2 cellular contexts compared by ENCODE assay signal in the genomic region with DNA sequence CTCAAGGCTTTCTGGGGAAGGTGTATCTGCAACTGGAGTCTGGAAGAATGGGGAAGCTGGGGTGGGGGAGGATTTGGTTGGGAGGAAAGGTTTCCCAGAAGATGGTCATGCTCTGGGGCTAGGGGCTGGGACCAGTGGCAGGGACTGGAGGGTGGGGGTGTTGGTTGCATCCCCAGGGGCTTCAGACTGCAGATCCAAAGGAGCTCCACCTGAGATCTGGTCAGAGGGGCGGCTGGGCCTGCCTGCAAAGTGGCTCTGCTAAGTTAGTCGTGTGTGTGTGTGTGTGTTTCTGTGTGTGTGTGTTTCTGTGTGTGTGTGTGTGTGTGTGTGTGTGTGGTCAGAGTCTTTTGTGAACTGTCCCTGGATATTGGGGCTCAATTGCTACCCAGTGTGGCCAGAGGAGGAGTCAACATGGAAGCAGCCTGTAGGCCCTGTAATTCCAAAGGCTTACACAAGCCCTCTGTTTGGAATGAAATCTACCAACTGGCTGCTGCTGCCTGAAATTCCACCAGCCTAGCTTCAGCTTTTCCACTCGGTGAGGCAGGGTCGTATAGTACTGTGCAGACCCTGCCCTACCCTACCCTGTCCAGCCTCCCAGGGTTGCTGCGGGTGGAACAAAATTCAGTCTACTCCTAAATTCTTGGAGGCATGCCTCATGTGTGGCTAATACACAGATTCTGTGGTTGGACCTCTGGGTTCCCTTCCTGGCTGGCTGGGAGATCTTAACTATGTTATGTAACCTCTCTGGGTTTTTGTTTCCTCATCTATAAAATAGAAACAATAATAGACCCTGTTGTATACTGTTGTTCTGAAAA.
TF ChIP-seq lines count a peak whose summit lies in the region.

No MANE protein-coding gene starts in this region.

TF ChIP-seq in SK-N-SH treated with all-trans-retinoic acid at 6 μM for 48 hours, 23 proteins besides CTCF, POLR2A, EP300 and RAD21:
- no peak for TF ChIP-seq ZNF8 (CRISPR knock-in tag; IDR thresholded peaks at IDR 0.05)
- TF ChIP-seq RARB (CRISPR knock-in tag; IDR thresholded peaks at IDR 0.05) = no peak
- TF ChIP-seq BACH2 (CRISPR knock-in tag; IDR thresholded peaks at IDR 0.05; ENCODE audit: borderline replicate concordance) = no peak
- TF ChIP-seq POU6F1 (CRISPR knock-in tag; IDR thresholded peaks at IDR 0.05; ENCODE audit: borderline replicate concordance, low read depth) = no peak
- TF ChIP-seq ZNF70 (CRISPR knock-in tag; IDR thresholded peaks at IDR 0.05) = no peak
- no peak for TF ChIP-seq SNAI2 (CRISPR knock-in tag; IDR thresholded peaks at IDR 0.05)
- TF ChIP-seq ZC3H10 (CRISPR knock-in tag; IDR thresholded peaks at IDR 0.05) = no peak
- TF ChIP-seq ESRRG (CRISPR knock-in tag; IDR thresholded peaks at IDR 0.05) = no peak
- TF ChIP-seq CSRNP3 (CRISPR knock-in tag; IDR thresholded peaks at IDR 0.05) = no peak
- TF ChIP-seq, protein P1, sequence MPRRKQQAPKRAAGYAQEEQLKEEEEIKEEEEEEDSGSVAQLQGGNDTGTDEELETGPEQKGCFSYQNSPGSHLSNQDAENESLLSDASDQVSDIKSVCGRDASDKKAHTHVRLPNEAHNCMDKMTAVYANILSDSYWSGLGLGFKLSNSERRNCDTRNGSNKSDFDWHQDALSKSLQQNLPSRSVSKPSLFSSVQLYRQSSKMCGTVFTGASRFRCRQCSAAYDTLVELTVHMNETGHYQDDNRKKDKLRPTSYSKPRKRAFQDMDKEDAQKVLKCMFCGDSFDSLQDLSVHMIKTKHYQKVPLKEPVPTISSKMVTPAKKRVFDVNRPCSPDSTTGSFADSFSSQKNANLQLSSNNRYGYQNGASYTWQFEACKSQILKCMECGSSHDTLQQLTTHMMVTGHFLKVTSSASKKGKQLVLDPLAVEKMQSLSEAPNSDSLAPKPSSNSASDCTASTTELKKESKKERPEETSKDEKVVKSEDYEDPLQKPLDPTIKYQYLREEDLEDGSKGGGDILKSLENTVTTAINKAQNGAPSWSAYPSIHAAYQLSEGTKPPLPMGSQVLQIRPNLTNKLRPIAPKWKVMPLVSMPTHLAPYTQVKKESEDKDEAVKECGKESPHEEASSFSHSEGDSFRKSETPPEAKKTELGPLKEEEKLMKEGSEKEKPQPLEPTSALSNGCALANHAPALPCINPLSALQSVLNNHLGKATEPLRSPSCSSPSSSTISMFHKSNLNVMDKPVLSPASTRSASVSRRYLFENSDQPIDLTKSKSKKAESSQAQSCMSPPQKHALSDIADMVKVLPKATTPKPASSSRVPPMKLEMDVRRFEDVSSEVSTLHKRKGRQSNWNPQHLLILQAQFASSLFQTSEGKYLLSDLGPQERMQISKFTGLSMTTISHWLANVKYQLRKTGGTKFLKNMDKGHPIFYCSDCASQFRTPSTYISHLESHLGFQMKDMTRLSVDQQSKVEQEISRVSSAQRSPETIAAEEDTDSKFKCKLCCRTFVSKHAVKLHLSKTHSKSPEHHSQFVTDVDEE (CRISPR knock-in tag; IDR thresholded peaks at IDR 0.05) = no peak
- TF ChIP-seq OSR1 (CRISPR knock-in tag; IDR thresholded peaks at IDR 0.05) = no peak

TF ChIP-seq in SK-N-SH, 30 proteins besides CTCF, POLR2A, EP300 and RAD21:
- TF ChIP-seq FOXM1 (IDR thresholded peaks at IDR 0.05; ENCODE audit: low read depth) (no peak), RFX5 (IDR thresholded peaks at IDR 0.05; ENCODE audit: low read length) (no peak), POLR2AphosphoS5 (IDR thresholded peaks at IDR 0.05; ENCODE audit: low read depth, low read length) (no peak), MEF2A (IDR thresholded peaks at IDR 0.05; ENCODE audit: borderline replicate concordance, low read depth) (no peak), JUND (IDR thresholded peaks at IDR 0.05) (no peak), NFIC (IDR thresholded peaks at IDR 0.05; ENCODE audit: borderline replicate concordance) (no peak), IRF3 (IDR thresholded peaks at IDR 0.05; ENCODE audit: low read depth, low read length) (no peak), YY1 (IDR thresholded peaks at IDR 0.05; ENCODE audit: low read depth) (no peak), EZH2phosphoT487 (IDR thresholded peaks at IDR 0.05; ENCODE audit: borderline replicate concordance, low read depth) (no peak), MAX (IDR thresholded peaks at IDR 0.05; ENCODE audit: low read depth) (no peak), TCF12 (IDR thresholded peaks at IDR 0.05) (no peak), SMC3 (IDR thresholded peaks at IDR 0.05; ENCODE audit: low read depth, low read length) (no peak), TEAD4 (IDR thresholded peaks at IDR 0.05; ENCODE audit: borderline replicate concordance, insufficient read depth) (no peak), FOXJ3 (CRISPR knock-in tag; IDR thresholded peaks at IDR 0.05) (no peak), CHD2 (IDR thresholded peaks at IDR 0.05; ENCODE audit: low read length, partially characterized antibody) (no peak), RCOR1 (IDR thresholded peaks at IDR 0.05; ENCODE audit: low read length) (no peak)
- TF ChIP-seq, protein P2, sequence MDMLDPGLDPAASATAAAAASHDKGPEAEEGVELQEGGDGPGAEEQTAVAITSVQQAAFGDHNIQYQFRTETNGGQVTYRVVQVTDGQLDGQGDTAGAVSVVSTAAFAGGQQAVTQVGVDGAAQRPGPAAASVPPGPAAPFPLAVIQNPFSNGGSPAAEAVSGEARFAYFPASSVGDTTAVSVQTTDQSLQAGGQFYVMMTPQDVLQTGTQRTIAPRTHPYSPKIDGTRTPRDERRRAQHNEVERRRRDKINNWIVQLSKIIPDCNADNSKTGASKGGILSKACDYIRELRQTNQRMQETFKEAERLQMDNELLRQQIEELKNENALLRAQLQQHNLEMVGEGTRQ (IDR thresholded peaks at IDR 0.05; ENCODE audit: borderline replicate concordance, low read depth, low read length) = no peak
- TF ChIP-seq, protein P3, sequence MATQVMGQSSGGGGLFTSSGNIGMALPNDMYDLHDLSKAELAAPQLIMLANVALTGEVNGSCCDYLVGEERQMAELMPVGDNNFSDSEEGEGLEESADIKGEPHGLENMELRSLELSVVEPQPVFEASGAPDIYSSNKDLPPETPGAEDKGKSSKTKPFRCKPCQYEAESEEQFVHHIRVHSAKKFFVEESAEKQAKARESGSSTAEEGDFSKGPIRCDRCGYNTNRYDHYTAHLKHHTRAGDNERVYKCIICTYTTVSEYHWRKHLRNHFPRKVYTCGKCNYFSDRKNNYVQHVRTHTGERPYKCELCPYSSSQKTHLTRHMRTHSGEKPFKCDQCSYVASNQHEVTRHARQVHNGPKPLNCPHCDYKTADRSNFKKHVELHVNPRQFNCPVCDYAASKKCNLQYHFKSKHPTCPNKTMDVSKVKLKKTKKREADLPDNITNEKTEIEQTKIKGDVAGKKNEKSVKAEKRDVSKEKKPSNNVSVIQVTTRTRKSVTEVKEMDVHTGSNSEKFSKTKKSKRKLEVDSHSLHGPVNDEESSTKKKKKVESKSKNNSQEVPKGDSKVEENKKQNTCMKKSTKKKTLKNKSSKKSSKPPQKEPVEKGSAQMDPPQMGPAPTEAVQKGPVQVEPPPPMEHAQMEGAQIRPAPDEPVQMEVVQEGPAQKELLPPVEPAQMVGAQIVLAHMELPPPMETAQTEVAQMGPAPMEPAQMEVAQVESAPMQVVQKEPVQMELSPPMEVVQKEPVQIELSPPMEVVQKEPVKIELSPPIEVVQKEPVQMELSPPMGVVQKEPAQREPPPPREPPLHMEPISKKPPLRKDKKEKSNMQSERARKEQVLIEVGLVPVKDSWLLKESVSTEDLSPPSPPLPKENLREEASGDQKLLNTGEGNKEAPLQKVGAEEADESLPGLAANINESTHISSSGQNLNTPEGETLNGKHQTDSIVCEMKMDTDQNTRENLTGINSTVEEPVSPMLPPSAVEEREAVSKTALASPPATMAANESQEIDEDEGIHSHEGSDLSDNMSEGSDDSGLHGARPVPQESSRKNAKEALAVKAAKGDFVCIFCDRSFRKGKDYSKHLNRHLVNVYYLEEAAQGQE (IDR thresholded peaks at IDR 0.05; ENCODE audit: low read depth, low read length) = no peak
